15 cellular contexts compared by ENCODE assay signal in genomic region chr15:74603026-74603788, GRCh38. TPM values are rescaled to one million over a fixed set of nuclear protein-coding genes. Genes with fewer than 3 reads are reported as not detected.
A peak's percentile ranks its signal among the peaks of the same experiment; 100 is the strongest.
DNase-seq lines count a peak whose midpoint lies in the region; ATAC-seq and TF ChIP-seq lines count a peak whose summit lies in the region.
"Had no signal": no experiment of that assay in that cellular context is flagged by ENCODE, and none has a peak within 500 bp of the region (broad histone marks: within the 10 kb centered on the region; RNA-seq: fewer than 3 reads in every experiment).

No MANE protein-coding gene starts in this region.

- no peak overlapping the region for H3K9ac ChIP-seq in H9 (ENCODE audit: extremely low read depth, insufficient read length, low read length)

- intact Hi-C loops in activated CD4-positive, alpha-beta T cell treated with anti-CD3 and anti-CD28 coated beads for 36 hours (cut with DNase I, micrococcal nuclease): no loop called here

- H3K4me2 ChIP-seq in H9 (ENCODE audit: insufficient read depth, insufficient read length, low read length) (no peak overlapping the region), osteoblast (ENCODE audit: insufficient read depth, low read length) (no peak overlapping the region)

- DNase-seq in activated CD4-positive, alpha-beta T cell treated with anti-CD3 and anti-CD28 coated beads, Interleukin-2, amount 10 ng/mL, durations not matched to agents 7 days and 5 days: no peak
- no peak for DNase-seq in activated CD4-positive, alpha-beta T cell treated with anti-CD3 and anti-CD28 coated beads for 36 hours
- DNase-seq in H9 (no peak), WTC11 (ENCODE audit: low spot score) (no peak), osteoblast (ENCODE audit: insufficient read length, low spot score, missing footprints) (peak; percentile 77), suprapubic skin (ENCODE audit: low spot score in 2 of 2) (no peak), T-helper 9 cell (no peak)
- DNase-seq: CD8-positive, alpha-beta T cell; COR-L47; DND-41; GDM1; HCEC 1CT had no signal

- H3K9me3 Mint-ChIP-seq in activated CD4-positive, alpha-beta T cell treated with anti-CD3 and anti-CD28 coated beads, Interleukin-2, amount 10 ng/mL, durations not matched to agents 7 days and 5 days: no peaks in the 10 kb centered on the region
- no peaks in the 10 kb centered on the region for H3K9me3 Mint-ChIP-seq in activated CD4-positive, alpha-beta T cell treated with anti-CD3 and anti-CD28 coated beads for 36 hours (ENCODE audit: low read depth)
- no peaks in the 10 kb centered on the region; a peak in 1 of 5 replicates for H3K9me3 Mint-ChIP-seq in H9
- H3K9me3 Mint-ChIP-seq in WTC11: no peaks in the 10 kb centered on the region
- H3K9me3 Mint-ChIP-seq: CD8-positive, alpha-beta T cell had no signal

- no peak overlapping the region for H3K4ac ChIP-seq in H9 (ENCODE audit: low read depth, low read length)

- CTCF ChIA-PET in activated CD4-positive, alpha-beta T cell treated with anti-CD3 and anti-CD28 coated beads, Interleukin-2, amount 10 ng/mL, durations not matched to agents 7 days and 5 days (lab: Charles Lee): interaction anchor here (1.2 to 3.0 kb wide), 4 partner anchors 9 to 21 kb away, joined by 3 to 19 read pairs (median 3); partner anchors contain the start of gene CLK3
- CTCF ChIA-PET in activated CD4-positive, alpha-beta T cell treated with anti-CD3 and anti-CD28 coated beads for 36 hours (lab: Charles Lee): interaction anchor here (0.6 kb wide), 1 partner anchor 638 kb away, joined by 3 read pairs; no protein-coding TSS in a partner anchor
- CTCF ChIA-PET in WTC11 (lab: Charles Lee): interaction anchor here (1.3 to 2.9 kb wide), 4 partner anchors 10 to 229 kb away, joined by 3 to 11 read pairs (median 5); no protein-coding TSS in a partner anchor

- TF ChIP-seq CTCF in H9 (conservative IDR thresholded peaks at IDR 0.05) (no peak), WTC11 (IDR thresholded peaks at IDR 0.05) (no peak), osteoblast (IDR thresholded peaks at IDR 0.05; ENCODE audit: extremely low read depth, low read depth, low read length) (no peak), suprapubic skin (IDR thresholded peaks at IDR 0.05) (no peak)

- H3T11ph ChIP-seq in H9 (ENCODE audit: low read length): no peak overlapping the region

- H3K9me3 ChIP-seq in H9 (ENCODE audit: control insufficient read depth, low read depth, low read length) (no peaks in the 10 kb centered on the region), osteoblast (ENCODE audit: low read depth, low read length) (no peaks in the 10 kb centered on the region), suprapubic skin (no peaks in the 10 kb centered on the region)

- H2BK12ac ChIP-seq in H9 (ENCODE audit: insufficient read length, low read depth, low read length): no peak overlapping the region

- no CpG with 5 or more reads among the region's 13 CpGs for WGBS in H9 (ENCODE audit: extremely low coverage, insufficient read length, low lambda C conversion rate)
- WGBS in suprapubic skin: 96% methylated on average over 11 of the region's 13 CpGs

- no peaks in the 10 kb centered on the region for H3K79me1 ChIP-seq in H9 (ENCODE audit: insufficient read depth, low read depth, low read length, poor library complexity, severe bottlenecking)

- H2BK120ac ChIP-seq in H9 (ENCODE audit: low read depth, low read length, poor library complexity, severe bottlenecking): no peak overlapping the region

- no peak overlapping the region for H2BK5ac ChIP-seq in H9 (ENCODE audit: insufficient read length, low read length)

- H3K4me3 ChIP-seq in osteoblast (ENCODE audit: insufficient read depth, low read length) (no peak overlapping the region), suprapubic skin (no peak overlapping the region)

- H4K20me1 ChIP-seq in H9 (ENCODE audit: control insufficient read depth, insufficient read depth, insufficient read length): no peaks in the 10 kb centered on the region
- peaks cover 11% of the 10 kb centered on the region for H4K20me1 ChIP-seq in osteoblast (ENCODE audit: insufficient read depth, low read length)

- H3K27ac ChIP-seq in H9 (ENCODE audit: insufficient read length, low read depth, low read length) (no peak overlapping the region), osteoblast (ENCODE audit: low read depth, low read length) (no peak overlapping the region), suprapubic skin (no peak overlapping the region)
- H3K27ac ChIP-seq: 22Rv1 had no signal

- no peak overlapping the region for H3K56ac ChIP-seq in H9 (ENCODE audit: insufficient read length, low read depth, low read length)

- H3K23ac ChIP-seq in H9 (ENCODE audit: insufficient read length, low read depth, low read length): no peak overlapping the region

- H3K36me3 ChIP-seq in osteoblast (ENCODE audit: insufficient read depth, low read length): no peaks in the 10 kb centered on the region
- H3K36me3 ChIP-seq in suprapubic skin: no peaks in the 10 kb centered on the region

- no peak overlapping the region for H2BK15ac ChIP-seq in H9 (ENCODE audit: low read depth, low read length)

- no peaks in the 10 kb centered on the region for H3K27me3 Mint-ChIP-seq in activated CD4-positive, alpha-beta T cell treated with anti-CD3 and anti-CD28 coated beads, Interleukin-2, amount 10 ng/mL, durations not matched to agents 7 days and 5 days
- no peaks in the 10 kb centered on the region for H3K27me3 Mint-ChIP-seq in activated CD4-positive, alpha-beta T cell treated with anti-CD3 and anti-CD28 coated beads for 36 hours
- H3K27me3 Mint-ChIP-seq in H9 (ENCODE audit: low read depth) (peaks cover 20% of the 10 kb centered on the region), WTC11 (ENCODE audit: low read depth) (peaks cover 19% of the 10 kb centered on the region)

- H3K27ac Mint-ChIP-seq in activated CD4-positive, alpha-beta T cell treated with anti-CD3 and anti-CD28 coated beads, Interleukin-2, amount 10 ng/mL, durations not matched to agents 7 days and 5 days: peak overlapping the region; percentile 50
- H3K27ac Mint-ChIP-seq in activated CD4-positive, alpha-beta T cell treated with anti-CD3 and anti-CD28 coated beads for 36 hours: no peak overlapping the region
- peak overlapping the region in 2 of 3 experiments; percentile 33 to 65; a peak in 1 of 7 replicates for H3K27ac Mint-ChIP-seq in H9
- 0 out of 2 replicates have a peak overlapping the region, but pooled peaks have one; percentile 41 for H3K27ac Mint-ChIP-seq in WTC11
- H3K27ac Mint-ChIP-seq: CD8-positive, alpha-beta T cell had no signal

- H3K14ac ChIP-seq in H9 (ENCODE audit: insufficient read depth, low read length): peak overlapping the region; percentile 3; the same call in 1 of the 2 replicates

- POLR2A ChIA-PET in activated CD4-positive, alpha-beta T cell treated with anti-CD3 and anti-CD28 coated beads, Interleukin-2, amount 10 ng/mL, durations not matched to agents 7 days and 5 days (lab: Charles Lee): no interaction called here
- POLR2A ChIA-PET in activated CD4-positive, alpha-beta T cell treated with anti-CD3 and anti-CD28 coated beads for 36 hours (lab: Charles Lee): no interaction called here
- POLR2A ChIA-PET in WTC11 (lab: Charles Lee): interaction anchor here (0.6 kb wide), 1 partner anchor 210 kb away, joined by 3 read pairs; no protein-coding TSS in a partner anchor

- H3K4me1 Mint-ChIP-seq in activated CD4-positive, alpha-beta T cell treated with anti-CD3 and anti-CD28 coated beads, Interleukin-2, amount 10 ng/mL, durations not matched to agents 7 days and 5 days: peaks cover 14% of the 10 kb centered on the region
- peaks cover 15% of the 10 kb centered on the region for H3K4me1 Mint-ChIP-seq in activated CD4-positive, alpha-beta T cell treated with anti-CD3 and anti-CD28 coated beads for 36 hours
- H3K4me1 Mint-ChIP-seq in H9 (peaks cover 6 to 11% of the 10 kb centered on the region in 2 experiments), WTC11 (peaks cover 8% of the 10 kb centered on the region)

- H3K18ac ChIP-seq in H9 (ENCODE audit: insufficient read length, low read depth, low read length): no peak overlapping the region

- no peak for ATAC-seq in activated CD4-positive, alpha-beta T cell treated with anti-CD3 and anti-CD28 coated beads for 36 hours
- no peak for ATAC-seq in WTC11
- ATAC-seq in GM21825 (IDR thresholded peaks at IDR 0.05; ENCODE audit: unreplicated experiment): no peak
- ATAC-seq: CD8-positive, alpha-beta T cell had no signal

- H3K36me3 Mint-ChIP-seq in activated CD4-positive, alpha-beta T cell treated with anti-CD3 and anti-CD28 coated beads, Interleukin-2, amount 10 ng/mL, durations not matched to agents 7 days and 5 days (ENCODE audit: low read depth): peaks cover 5% of the 10 kb centered on the region
- peaks cover 2% of the 10 kb centered on the region for H3K36me3 Mint-ChIP-seq in activated CD4-positive, alpha-beta T cell treated with anti-CD3 and anti-CD28 coated beads for 36 hours (ENCODE audit: low read depth)
- H3K36me3 Mint-ChIP-seq in H9 (ENCODE audit: insufficient read depth in 1 of 3, low read depth in 3 of 3) (peaks cover 0 to 14% (median 13%) of the 10 kb centered on the region in 3 experiments; a peak in 6 of 7 replicates), WTC11 (no peaks in the 10 kb centered on the region)

- H3K27me3 ChIP-seq in H9 (ENCODE audit: insufficient read depth, low read length) (no peaks in the 10 kb centered on the region; the same call in 1 of the 2 replicates), osteoblast (ENCODE audit: insufficient read depth, low read length) (peaks cover 4% of the 10 kb centered on the region), suprapubic skin (no peaks in the 10 kb centered on the region)

- no peak overlapping the region for H2AFZ ChIP-seq in H9 (ENCODE audit: low read length)
- no peak overlapping the region for H2AFZ ChIP-seq in osteoblast (ENCODE audit: low read length)

- H3K4me1 ChIP-seq in H9 (ENCODE audit: insufficient read depth, low read length) (no peaks in the 10 kb centered on the region), osteoblast (ENCODE audit: insufficient read depth, low read length) (peaks cover 12% of the 10 kb centered on the region), suprapubic skin (peaks cover 15% of the 10 kb centered on the region)

- no peak overlapping the region for H4K91ac ChIP-seq in H9 (ENCODE audit: insufficient read length, low read depth, low read length)

- H4K5ac ChIP-seq in H9 (ENCODE audit: insufficient read length, low read depth, low read length): no peak overlapping the region

- H3K23me2 ChIP-seq in H9 (ENCODE audit: insufficient read length, low read depth, low read length, poor library complexity, severe bottlenecking): no peaks in the 10 kb centered on the region

- no peak overlapping the region for H2AK5ac ChIP-seq in H9 (ENCODE audit: insufficient read length, low read length)

- no peak overlapping the region for H2BK20ac ChIP-seq in H9 (ENCODE audit: low read depth, low read length, poor library complexity, severe bottlenecking)

- H3K79me2 ChIP-seq in H9 (ENCODE audit: insufficient read depth, low read length) (no peaks in the 10 kb centered on the region), osteoblast (ENCODE audit: insufficient read depth, low read length) (peaks cover 15% of the 10 kb centered on the region)

- TF ChIP-seq EP300 in suprapubic skin (IDR thresholded peaks at IDR 0.05): no peak

- no peak for TF ChIP-seq POLR2A in suprapubic skin (IDR thresholded peaks at IDR 0.05)

- no peak overlapping the region for H4K8ac ChIP-seq in H9 (replicated peaks; ENCODE audit: insufficient read length, low read depth, low read length)

- no peak overlapping the region for H3K4me3 Mint-ChIP-seq in activated CD4-positive, alpha-beta T cell treated with anti-CD3 and anti-CD28 coated beads, Interleukin-2, amount 10 ng/mL, durations not matched to agents 7 days and 5 days
- H3K4me3 Mint-ChIP-seq in activated CD4-positive, alpha-beta T cell treated with anti-CD3 and anti-CD28 coated beads for 36 hours: no peak overlapping the region
- H3K4me3 Mint-ChIP-seq in H9: no peak overlapping the region
- no peak overlapping the region for H3K4me3 Mint-ChIP-seq in WTC11
- H3K4me3 Mint-ChIP-seq: CD14-positive monocyte; CD8-positive, alpha-beta T cell had no signal

RNA-seq across cellular contexts. Expression of gene CLK3, which starts 12.4 kb away (rescaled TPM):
- 100 to 1,000 TPM; 126 to 134 TPM for total RNA-seq in activated CD4-positive, alpha-beta T cell treated with anti-CD3 and anti-CD28 coated beads, Interleukin-2, amount 10 ng/mL, durations not matched to agents 7 days and 5 days
- total RNA-seq in activated CD4-positive, alpha-beta T cell treated with anti-CD3 and anti-CD28 coated beads for 36 hours: 100 to 1,000 TPM; 130 to 175 TPM
- total RNA-seq in H9 (2021) (40.8 and 41.0 TPM in 2 replicates), WTC11 (2021) (45.2 to 48.1 TPM (median 46.3 TPM) in 3 replicates), osteoblast (42.7 and 47.0 TPM in 2 replicates), suprapubic skin (100 to 1,000 TPM in 3 of 4 donors, 10 to 100 TPM in 1; 93.1 to 244 (median 115) TPM)
